In genomic region chr1:26993237-26994019, GRCh38 we compare ENCODE assay signal across 8 cellular contexts. TPM values are rescaled to one million over a fixed set of nuclear protein-coding genes. Genes with fewer than 3 reads are reported as not detected.
DNase-seq lines count a peak whose midpoint lies in the region; ATAC-seq, FAIRE-seq and TF ChIP-seq lines count a peak whose summit lies in the region.

Gene TRNP1, plus strand, starts transcription at chr1:26993692. Its CDS starts 95 bp downstream, at chr1:26993787.

- TF ChIP-seq CTCF in BE2C (IDR thresholded peaks at IDR 0.05; ENCODE audit: low read depth, low read length) (no peak), GM20000 (IDR thresholded peaks at IDR 0.05; ENCODE audit: extremely low read depth, missing control alignments) (no peak), activated B cell treated with CpG ODN at 0.5 μM for 24 hours (IDR thresholded peaks at IDR 0.05) (no peak), bronchial epithelial cell (IDR thresholded peaks at IDR 0.05; ENCODE audit: insufficient read depth, low read length, severe bottlenecking) (no peak)

- H3K27me3 ChIP-seq in BE2C: peaks cover 7% of the 10 kb centered on the region
- no peaks in the 10 kb centered on the region for H3K27me3 ChIP-seq in bronchial epithelial cell (ENCODE audit: control insufficient read depth, insufficient read depth, low read length)

- H3K4me1 Mint-ChIP-seq in activated B cell treated with CpG ODN at 0.5 μM for 24 hours: peaks cover 20% of the 10 kb centered on the region

- no peak within 1 kb of the TSS for H3K27ac Mint-ChIP-seq in activated B cell treated with CpG ODN at 0.5 μM for 24 hours

- H3K27me3 Mint-ChIP-seq in activated B cell treated with CpG ODN at 0.5 μM for 24 hours: peaks cover 33% of the 10 kb centered on the region

- peak within 1 kb of the TSS; percentile 81 for H3K4me3 Mint-ChIP-seq in activated B cell treated with CpG ODN at 0.5 μM for 24 hours

- H3K36me3 Mint-ChIP-seq in activated B cell treated with CpG ODN at 0.5 μM for 24 hours (ENCODE audit: low read depth): no peaks in the 10 kb centered on the region

- DNase-seq in BE2C: peak; percentile 79
- DNase-seq in GM20000 (ENCODE audit: low spot score): peak; percentile 96
- DNase-seq in NCI-H146 (lab: John Stamatoyannopoulos, UW): peak; percentile 84
- peak; percentile 68 for DNase-seq in activated B cell treated with CpG ODN at 0.5 μM for 24 hours
- DNase-seq in bronchial epithelial cell (ENCODE audit: low read depth): peak; percentile 49
- peak; percentile 73 for DNase-seq in inferior parietal cortex (ENCODE audit: extremely low spot score)
- peak; percentile 50 to 57 for DNase-seq in stimulated activated CD4-positive, alpha-beta T cell treated with anti-CD3 and anti-CD28 coated beads, Interleukin-12 subunit alpha, Interleukin-12 subunit beta, amount 100 ng/mL, for 24 hours (ENCODE audit: low read depth in 2 of 2)

- no peaks in the 10 kb centered on the region for H3K9me3 Mint-ChIP-seq in activated B cell treated with CpG ODN at 0.5 μM for 24 hours

- intact Hi-C loops in activated B cell treated with CpG ODN at 0.5 μM for 24 hours (cut with micrococcal nuclease): loop anchor here (1.0 kb wide), 2 partner anchors 19 to 93 kb away; partner anchors contain the start of genes GPATCH3 and TENT5B

- ATAC-seq in activated B cell treated with CpG ODN at 0.5 μM for 24 hours (ENCODE audit: low read depth): peak; percentile 71
- ATAC-seq in GM21723 (IDR thresholded peaks at IDR 0.05; ENCODE audit: unreplicated experiment): no peak

- CTCF ChIA-PET in activated B cell treated with CpG ODN at 0.5 μM for 24 hours (lab: Charles Lee): interaction anchor here (0.7 to 1.0 kb wide), 2 partner anchors 9 to 51 kb away, joined by 3 to 4 read pairs; no protein-coding TSS in a partner anchor

- FAIRE-seq in bronchial epithelial cell (lab: Jason Lieb, UNC): no peak

- H3K9me3 ChIP-seq in BE2C: no peaks in the 10 kb centered on the region

- H3K4me3 ChIP-seq in BE2C (ENCODE audit: low read depth, low read length): peak within 1 kb of the TSS; percentile 54
- H3K4me3 ChIP-seq in bronchial epithelial cell (ENCODE audit: low read depth, low read length): peak within 1 kb of the TSS; percentile 69

- no peaks in the 10 kb centered on the region for H3K4me1 ChIP-seq in BE2C

- POLR2A ChIA-PET in activated B cell treated with CpG ODN at 0.5 μM for 24 hours (lab: Charles Lee): interaction anchor here (0.6 to 1.1 kb wide), 3 partner anchors 8 to 900 kb away, joined by 3 to 6 read pairs (median 3); no protein-coding TSS in a partner anchor

- no peaks in the 10 kb centered on the region for H3K36me3 ChIP-seq in BE2C
- no peaks in the 10 kb centered on the region for H3K36me3 ChIP-seq in bronchial epithelial cell (ENCODE audit: control insufficient read depth, insufficient read depth, low read length)

RNA-seq across cellular contexts. Expression of gene TRNP1, which starts in this region (rescaled TPM):
- 0.37 TPM for polyA plus RNA-seq in BE2C (2012; ENCODE audit: insufficient read depth, insufficient read length, low read depth)
- 0.24 and 0.44 TPM in 2 replicates for total RNA-seq in activated B cell treated with CpG ODN at 0.5 μM for 24 hours
- total RNA-seq in bronchial epithelial cell: 11.1 and 15.3 TPM in 2 replicates

Comparison
In these comparisons a context has a peak if more than half of its experiments do, and no peak if none do; other contexts are left out.
1. Peak in DNase-seq and ATAC-seq in activated B cell treated with CpG ODN at 0.5 μM for 24 hours; RNA of the gene not detected or under 1 TPM.